Comparison of ENCODE assay signal across 21 cellular contexts in genomic region chr7:144866189-144866588, GRCh38.
"Had no signal": no experiment of that assay in that cellular context is flagged by ENCODE, and none has a peak within 500 bp of the region (broad histone marks: within the 10 kb centered on the region; RNA-seq: fewer than 3 reads in every experiment).

No MANE protein-coding gene starts in this region.

- ATAC-seq: activated CD4-positive, CD25-positive, alpha-beta regulatory T cell treated with anti-CD3 and anti-CD28 coated beads, Interleukin-2, amount 50 U/mL, for 24 hours; activated CD8-positive, alpha-beta T cell treated with anti-CD3 and anti-CD28 coated beads, Interleukin-2, amount 10 ng/mL, durations not matched to agents 7 days and 5 days; heart right ventricle had no signal

- H3K36me3 ChIP-seq: cardiac muscle cell, esophagus squamous epithelium, heart right ventricle, left ventricle myocardium inferior, thyroid gland had no signal

- H3K4me3 ChIP-seq: cardiac muscle cell, esophagus squamous epithelium, heart right ventricle, left ventricle myocardium inferior, thyroid gland had no signal

- DNase-seq: activated CD4-positive, alpha-beta T cell treated with anti-CD3 and anti-CD28 coated beads, Interleukin-2, amount 10 ng/mL, durations not matched to agents 7 days and 5 days; activated CD8-positive, alpha-beta T cell treated with anti-CD3 and anti-CD28 coated beads, Interleukin-2, amount 10 ng/mL, durations not matched to agents 7 days and 5 days; activated naive CD4-positive, alpha-beta T cell treated with Interleukin-2 at 50 U/mL for 16 hours; activated naive CD8-positive, alpha-beta T cell treated with anti-CD3 and anti-CD28 coated beads, Interleukin-2, amount 10 ng/mL, durations not matched to agents 7 days and 5 days; activated T-cell treated with anti-CD3 and anti-CD28 coated beads, Interleukin-2, amount 50 U/mL, for 24 hours; amygdala; dermis blood vessel endothelial cell; effector memory CD4-positive, alpha-beta T cell; esophagus squamous epithelium; heart right ventricle; kidney glomerular epithelial cell; left ventricle myocardium inferior; nephron progenitor cell; nucleus accumbens; posterior cingulate gyrus; retina; stimulated activated CD8-positive, alpha-beta memory T cell treated with anti-CD3 and anti-CD28 coated beads, Interleukin-4, amount 100 ng/mL, for 48 hours; stimulated activated naive CD4-positive, alpha-beta T cell; thyroid gland had no signal

- H3K27me3 ChIP-seq: cardiac muscle cell, esophagus squamous epithelium, thyroid gland had no signal

- H3K9me3 ChIP-seq: esophagus squamous epithelium, heart right ventricle, left ventricle myocardium inferior, thyroid gland had no signal

- H3K4me1 ChIP-seq: esophagus squamous epithelium, heart right ventricle, left ventricle myocardium inferior, thyroid gland had no signal

- H3K27ac ChIP-seq: cardiac muscle cell, esophagus squamous epithelium, heart right ventricle, left ventricle myocardium inferior, thyroid gland had no signal
